ENCODE assay signal across 25 cellular contexts in the genomic region with DNA sequence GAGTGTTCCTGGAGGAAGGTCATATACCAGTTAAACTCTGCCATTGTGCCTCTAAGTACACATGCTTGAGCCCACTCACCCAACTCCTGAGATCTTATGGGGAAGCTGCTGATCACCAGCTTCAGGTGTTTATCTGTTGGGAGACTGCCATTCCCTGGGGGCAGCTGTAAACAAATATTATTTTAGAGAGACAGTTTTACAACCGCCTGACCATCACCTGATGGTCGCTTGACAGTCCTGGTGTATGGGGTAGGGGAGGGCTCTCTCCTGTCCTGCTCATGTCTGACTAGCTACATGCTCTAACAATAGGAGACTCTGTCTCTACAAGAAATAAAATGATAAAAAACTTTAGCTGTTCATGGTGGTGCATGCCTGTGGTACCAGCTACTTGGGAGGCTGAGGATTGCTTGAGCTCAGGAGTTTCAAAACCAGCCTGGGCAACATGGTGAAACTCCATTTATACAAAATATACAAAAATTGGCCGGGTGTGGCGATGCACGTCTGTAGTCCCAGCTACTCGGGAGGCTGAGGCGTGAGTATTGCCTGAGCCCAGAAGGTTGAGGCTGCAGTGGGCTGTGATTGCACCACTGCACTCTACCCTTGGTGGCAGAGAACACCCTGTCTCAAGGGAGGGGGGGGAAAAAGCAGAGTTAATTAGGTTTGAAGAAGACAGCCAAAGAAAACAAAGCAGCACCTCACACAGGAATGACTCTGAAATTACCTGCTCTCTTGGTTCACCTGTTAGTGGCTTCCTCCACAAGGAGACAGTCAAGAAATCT.
DNase-seq lines count a peak whose midpoint lies in the region; ATAC-seq, FAIRE-seq and TF ChIP-seq lines count a peak whose summit lies in the region.
"Had no signal": no experiment of that assay in that cellular context is flagged by ENCODE, and none has a peak within 500 bp of the region (broad histone marks: within the 10 kb centered on the region; RNA-seq: fewer than 3 reads in every experiment).

No MANE protein-coding gene starts in this region.

- POLR2A ChIA-PET in A549 (lab: Yijun Ruan, JAX), result no interaction called here

- no peak for TF ChIP-seq EP300 in A549 (IDR thresholded peaks at IDR 0.05)

- H3K27me3 Mint-ChIP-seq in astrocyte (ENCODE audit: low read depth, unreplicated experiment) (no peaks in the 10 kb centered on the region), nephron progenitor cell (ENCODE audit: low read depth, poor library complexity) (peaks cover 4% of the 10 kb centered on the region)
- H3K27me3 Mint-ChIP-seq: activated CD4-positive, alpha-beta T cell treated with anti-CD3 and anti-CD28 coated beads, Interleukin-2, amount 10 ng/mL, durations not matched to agents 7 days and 5 days; central memory CD8-positive, alpha-beta T cell had no signal

- no peaks in the 10 kb centered on the region for H3K9me3 ChIP-seq in A549
- no peaks in the 10 kb centered on the region for H3K9me3 ChIP-seq in astrocyte (ENCODE audit: insufficient read depth, low read depth, low read length)
- H3K9me3 ChIP-seq in GM23248 (ENCODE audit: low read depth), result no peaks in the 10 kb centered on the region
- H3K9me3 ChIP-seq: mucosa of descending colon, stomach, upper lobe of left lung had no signal

- no peak for DNase-seq in A549 (ENCODE audit: low read depth in 1 of 2, low spot score in 1 of 2)
- peak; percentile 50 for DNase-seq in NB4 (ENCODE audit: low read depth)
- no peak for DNase-seq in astrocyte (ENCODE audit: low read depth)
- DNase-seq in nephron progenitor cell, result no peak
- DNase-seq in iPS-NIHi7 (ENCODE audit: extremely low spot score), result no peak
- no peak for DNase-seq in GM23248
- DNase-seq in H7, result no peak
- DNase-seq: activated CD4-positive, alpha-beta T cell treated with anti-CD3 and anti-CD28 coated beads, Interleukin-2, amount 10 ng/mL, durations not matched to agents 7 days and 5 days; left ventricle myocardium superior; mucosa of descending colon; NCI-H1694; NCI-H2171 treated with DMSO at 0.1 percent for 48 hours; nucleus accumbens; retina; stimulated activated CD4-positive, alpha-beta T cell treated with anti-CD3 and anti-CD28 coated beads, Interleukin-12 subunit alpha, Interleukin-12 subunit beta, amount 100 ng/mL, for 4 hours; stomach; T-helper 2 cell; upper lobe of left lung had no signal

- no peaks in the 10 kb centered on the region for H4K20me1 ChIP-seq in astrocyte (ENCODE audit: insufficient read depth, low read length)
- no peaks in the 10 kb centered on the region for H4K20me1 ChIP-seq in GM23248 (ENCODE audit: insufficient read depth)

- peaks cover 7% of the 10 kb centered on the region for H3F3A ChIP-seq in GM23248 (ENCODE audit: insufficient read depth)

- H3K27ac ChIP-seq in A549 (peak overlapping the region in 1 of 2 experiments; percentile 59; a peak in 3 of 6 replicates), astrocyte (ENCODE audit: low read depth, low read length) (no peak overlapping the region), GM23248 (no peak overlapping the region)
- H3K27ac ChIP-seq: epithelial cell of prostate, hepatocyte had no signal

- H3K79me2 ChIP-seq in astrocyte (ENCODE audit: insufficient read depth, low read length) (no peaks in the 10 kb centered on the region), GM23248 (ENCODE audit: insufficient read depth) (no peaks in the 10 kb centered on the region)

- peaks cover 4% of the 10 kb centered on the region for H3K36me3 Mint-ChIP-seq in astrocyte (ENCODE audit: low read depth, unreplicated experiment)
- H3K36me3 Mint-ChIP-seq in nephron progenitor cell (ENCODE audit: low read depth), result peaks cover 3% of the 10 kb centered on the region
- H3K36me3 Mint-ChIP-seq: activated naive CD4-positive, alpha-beta T cell treated with anti-CD3 and anti-CD28 coated beads, Interleukin-2, amount 50 U/mL, for 72 hours had no signal

- no peaks in the 10 kb centered on the region for H3K9me3 Mint-ChIP-seq in astrocyte (ENCODE audit: unreplicated experiment)
- peaks cover 2% of the 10 kb centered on the region for H3K9me3 Mint-ChIP-seq in nephron progenitor cell
- H3K9me3 Mint-ChIP-seq: activated naive CD4-positive, alpha-beta T cell treated with anti-CD3 and anti-CD28 coated beads, Interleukin-2, amount 50 U/mL, for 72 hours; central memory CD8-positive, alpha-beta T cell had no signal

- no peak overlapping the region for H3K27ac Mint-ChIP-seq in astrocyte (ENCODE audit: unreplicated experiment)
- peak overlapping the region; percentile 57 for H3K27ac Mint-ChIP-seq in nephron progenitor cell
- H3K27ac Mint-ChIP-seq: activated CD4-positive, alpha-beta T cell treated with anti-CD3 and anti-CD28 coated beads, Interleukin-2, amount 10 ng/mL, durations not matched to agents 7 days and 5 days; activated naive CD4-positive, alpha-beta T cell treated with anti-CD3 and anti-CD28 coated beads, Interleukin-2, amount 50 U/mL, for 72 hours; B cell had no signal

- no peak overlapping the region for H3K9ac ChIP-seq in astrocyte (ENCODE audit: low read length)
- no peak overlapping the region for H3K9ac ChIP-seq in GM23248

- H3K4me3 Mint-ChIP-seq in astrocyte (ENCODE audit: unreplicated experiment), result peak overlapping the region; percentile 48
- no peak overlapping the region for H3K4me3 Mint-ChIP-seq in nephron progenitor cell
- H3K4me3 Mint-ChIP-seq: activated CD4-positive, alpha-beta T cell treated with anti-CD3 and anti-CD28 coated beads, Interleukin-2, amount 10 ng/mL, durations not matched to agents 7 days and 5 days; B cell; central memory CD8-positive, alpha-beta T cell had no signal

- H3K36me3 ChIP-seq in astrocyte (ENCODE audit: insufficient read depth, low read length) (no peaks in the 10 kb centered on the region), GM23248 (ENCODE audit: low read depth) (no peaks in the 10 kb centered on the region), H7 (replicated peaks; ENCODE audit: control insufficient read depth, insufficient read depth, low read length) (no peaks in the 10 kb centered on the region)
- H3K36me3 ChIP-seq: stomach, upper lobe of left lung had no signal

- no peak for ATAC-seq in A549
- ATAC-seq in GM19455 (IDR thresholded peaks at IDR 0.05; ENCODE audit: unreplicated experiment), result no peak
- ATAC-seq: activated naive CD4-positive, alpha-beta T cell treated with anti-CD3 and anti-CD28 coated beads, Interleukin-2, amount 50 U/mL, for 72 hours; left ventricle myocardium superior had no signal

- FAIRE-seq in A549 (lab: Jason Lieb, UNC), result no peak
- FAIRE-seq in astrocyte (lab: Jason Lieb, UNC), result no peak
- FAIRE-seq: A204.1 had no signal

- TF ChIP-seq CTCF in A549 (IDR thresholded peaks at IDR 0.05), result no peak
- TF ChIP-seq CTCF in NB4 (IDR thresholded peaks at IDR 0.05; ENCODE audit: low read depth, low read length), result no peak
- TF ChIP-seq CTCF in astrocyte (IDR thresholded peaks at IDR 0.05; ENCODE audit: insufficient read depth, low read depth, low read length), result no peak
- no peak for TF ChIP-seq CTCF in nephron progenitor cell (IDR thresholded peaks at IDR 0.05)

- in situ Hi-C loops in GM23248 (cut with MboI), result no loop called here

- no peak for TF ChIP-seq RAD21 in A549 (conservative IDR thresholded peaks at IDR 0.05 in 1 of 2, IDR thresholded peaks at IDR 0.05 in 1 of 2)

- no peaks in the 10 kb centered on the region for H3K9me2 ChIP-seq in GM23248 (ENCODE audit: insufficient read depth)

- TF ChIP-seq POLR2A in A549 (IDR thresholded peaks at IDR 0.05; ENCODE audit: low read length), result no peak
- TF ChIP-seq POLR2A in NB4 (IDR thresholded peaks at IDR 0.05; ENCODE audit: extremely low read depth, insufficient read length), result no peak

- 88% methylated on average over 7 of the region's 7 CpGs for WGBS in A549 (ENCODE audit: missing lambda C conversion rate)
- 78 to 82% methylated on average over 7 of the region's 7 CpGs for WGBS in GM23248 (ENCODE audit: low coverage in 1 of 2, low lambda C conversion rate in 2 of 2, missing lambda C conversion rate in 2 of 2), 2 experiments

- peaks cover 79% of the 10 kb centered on the region for H3K4me1 ChIP-seq in A549
- peaks cover 11% of the 10 kb centered on the region for H3K4me1 ChIP-seq in astrocyte (ENCODE audit: insufficient read depth, low read length)
- H3K4me1 ChIP-seq in GM23248 (ENCODE audit: insufficient read depth), result peaks cover 24% of the 10 kb centered on the region

- H3K27me3 ChIP-seq in astrocyte (ENCODE audit: insufficient read depth, low read length) (no peaks in the 10 kb centered on the region), GM23248 (replicated peaks; ENCODE audit: insufficient read depth) (no peaks in the 10 kb centered on the region), H7 (ENCODE audit: control insufficient read depth, insufficient read depth, low read length) (no peaks in the 10 kb centered on the region)
- H3K27me3 ChIP-seq: hepatocyte, stomach, upper lobe of left lung had no signal

- H2AFZ ChIP-seq in astrocyte (ENCODE audit: low read depth, low read length) (no peak overlapping the region), GM23248 (no peak overlapping the region)
- H2AFZ ChIP-seq: hepatocyte had no signal

- CTCF ChIA-PET in A549 (lab: Yijun Ruan, JAX), result interaction anchor here (0.9 to 1.2 kb wide), 3 partner anchors 21 to 287 kb away, joined by 3 to 4 read pairs (median 3); no protein-coding TSS in a partner anchor

- peaks cover 34% of the 10 kb centered on the region for H3K4me1 Mint-ChIP-seq in astrocyte (ENCODE audit: low read depth, unreplicated experiment)
- H3K4me1 Mint-ChIP-seq in nephron progenitor cell, result peaks cover 63% of the 10 kb centered on the region
- H3K4me1 Mint-ChIP-seq: central memory CD8-positive, alpha-beta T cell had no signal

- H3K4me3 ChIP-seq in A549 (no peak overlapping the region), NB4 (ENCODE audit: low read depth, low read length) (no peak overlapping the region), astrocyte (ENCODE audit: insufficient read depth, low read depth, low read length) (no peak overlapping the region), GM23248 (no peak overlapping the region), H7 (ENCODE audit: insufficient read depth, low read depth, low read length) (no peak overlapping the region)
- H3K4me3 ChIP-seq: hepatocyte, mucosa of descending colon, stomach, upper lobe of left lung had no signal

- H3K4me2 ChIP-seq in A549 (peak overlapping the region; percentile 49), astrocyte (ENCODE audit: low read length) (no peak overlapping the region), GM23248 (ENCODE audit: unreplicated experiment) (no peak overlapping the region)
- H3K4me2 ChIP-seq: hepatocyte had no signal

TF ChIP-seq in A549, 52 proteins besides CTCF, POLR2A, EP300 and RAD21:
- TF ChIP-seq CHD2 (IDR thresholded peaks at IDR 0.05; ENCODE audit: low read length, partially characterized antibody) (no peak), NFE2L2 (conservative IDR thresholded peaks at IDR 0.05; ENCODE audit: low read length) (no peak), MYC (IDR thresholded peaks at IDR 0.05; ENCODE audit: borderline replicate concordance, low read length) (no peak)
